Comparison of ENCODE assay signal across 19 cellular contexts in genomic region chr14:104702106-104702505, GRCh38.
DNase-seq lines count a peak whose midpoint lies in the region; ATAC-seq and TF ChIP-seq lines count a peak whose summit lies in the region.
"Had no signal": no experiment of that assay in that cellular context is flagged by ENCODE, and none has a peak within 500 bp of the region (broad histone marks: within the 10 kb centered on the region; RNA-seq: fewer than 3 reads in every experiment).

No MANE protein-coding gene starts in this region.

- H3K27ac Mint-ChIP-seq in activated naive CD4-positive, alpha-beta T cell treated with anti-CD3 and anti-CD28 coated beads, Interleukin-2, amount 10 ng/mL, durations not matched to agents 7 days and 5 days: peak overlapping the region; percentile 9
- H3K27ac Mint-ChIP-seq: B cell, H9 had no signal

- no peak for DNase-seq in activated naive CD4-positive, alpha-beta T cell treated with anti-CD3 and anti-CD28 coated beads, Interleukin-2, amount 10 ng/mL, durations not matched to agents 7 days and 5 days
- DNase-seq in activated naive CD4-positive, alpha-beta T cell treated with anti-CD3 and anti-CD28 coated beads, Interleukin-2, amount 50 U/mL, for 16 hours: no peak
- no peak for DNase-seq in RWPE1 (ENCODE audit: low spot score)
- no peak for DNase-seq in NCI-H1417 (lab: John Stamatoyannopoulos, UW)
- no peak for DNase-seq in activated effector memory CD4-positive, alpha-beta T cell treated with anti-CD3 and anti-CD28 coated beads, Interleukin-2, amount 50 U/mL, for 16 hours
- DNase-seq: Caco-2; CD4-positive, CD25-positive, alpha-beta regulatory T cell; H9; NCI-H1436; NCI-H1930; NCI-H510A treated with DMSO at 0.1 percent for 48 hours; NCI-H774; RPMI8226; SIG-M5 had no signal

- no peaks in the 10 kb centered on the region for H3K9me3 Mint-ChIP-seq in activated naive CD4-positive, alpha-beta T cell treated with anti-CD3 and anti-CD28 coated beads, Interleukin-2, amount 10 ng/mL, durations not matched to agents 7 days and 5 days
- H3K9me3 Mint-ChIP-seq: CD4-positive, CD25-positive, alpha-beta regulatory T cell had no signal

- peaks cover 18% of the 10 kb centered on the region for H3K36me3 Mint-ChIP-seq in activated naive CD4-positive, alpha-beta T cell treated with anti-CD3 and anti-CD28 coated beads, Interleukin-2, amount 10 ng/mL, durations not matched to agents 7 days and 5 days

- H3K27me3 Mint-ChIP-seq in activated naive CD4-positive, alpha-beta T cell treated with anti-CD3 and anti-CD28 coated beads, Interleukin-2, amount 10 ng/mL, durations not matched to agents 7 days and 5 days: no peaks in the 10 kb centered on the region
- H3K27me3 Mint-ChIP-seq: B cell; CD4-positive, CD25-positive, alpha-beta regulatory T cell had no signal

- ATAC-seq in GM18511 (IDR thresholded peaks at IDR 0.05; ENCODE audit: unreplicated experiment): no peak
- ATAC-seq: SK-N-SH treated with all-trans-retinoic acid at 6 μM for 48 hours had no signal

- CTCF ChIA-PET in activated naive CD4-positive, alpha-beta T cell treated with anti-CD3 and anti-CD28 coated beads, Interleukin-2, amount 10 ng/mL, durations not matched to agents 7 days and 5 days (lab: Charles Lee): no interaction called here
- CTCF ChIA-PET in RWPE1 (lab: Yijun Ruan, JAX): no interaction called here

- peaks cover 8% of the 10 kb centered on the region for H3K4me1 Mint-ChIP-seq in activated naive CD4-positive, alpha-beta T cell treated with anti-CD3 and anti-CD28 coated beads, Interleukin-2, amount 10 ng/mL, durations not matched to agents 7 days and 5 days

- no peak for TF ChIP-seq CTCF in RWPE1 (conservative IDR thresholded peaks at IDR 0.05; ENCODE audit: low read depth)

- no peaks in the 10 kb centered on the region for H3K27me3 ChIP-seq in layer of hippocampus (ENCODE audit: control insufficient read depth, insufficient read depth, low read length)

- no peak overlapping the region for H3K4me3 Mint-ChIP-seq in activated naive CD4-positive, alpha-beta T cell treated with anti-CD3 and anti-CD28 coated beads, Interleukin-2, amount 10 ng/mL, durations not matched to agents 7 days and 5 days
- H3K4me3 Mint-ChIP-seq: B cell; CD4-positive, CD25-positive, alpha-beta regulatory T cell; H9 had no signal

- POLR2A ChIA-PET in RWPE1 (lab: Yijun Ruan, JAX; ENCODE audit: low non-redundant PET): no interaction called here

- H3K27ac ChIP-seq in RWPE1: peak overlapping the region; percentile 100
- H3K27ac ChIP-seq in layer of hippocampus (ENCODE audit: low read depth, low read length): peak overlapping the region; percentile 80
- H3K27ac ChIP-seq: KMS-11 had no signal
